Comparison of ENCODE assay signal across 12 cellular contexts in genomic region chr6:147170269-147170668, GRCh38. TPM values are rescaled to one million over a fixed set of nuclear protein-coding genes. Genes with fewer than 3 reads are reported as not detected.
DNase-seq lines count a peak whose midpoint lies in the region; ATAC-seq and TF ChIP-seq lines count a peak whose summit lies in the region.
"Had no signal": no experiment of that assay in that cellular context is flagged by ENCODE, and none has a peak within 500 bp of the region (broad histone marks: within the 10 kb centered on the region; RNA-seq: fewer than 3 reads in every experiment).

No MANE protein-coding gene starts in this region.

- ATAC-seq in CD4-positive, alpha-beta T cell (ENCODE audit: poor library complexity), result no peak
- no peak for ATAC-seq in HG03025 (IDR thresholded peaks at IDR 0.05; ENCODE audit: low FRiP score, unreplicated experiment)

- H3K4me3 ChIP-seq in astrocyte of the spinal cord (ENCODE audit: low read depth, low read length), result no peak overlapping the region
- H3K4me3 ChIP-seq: colonic mucosa had no signal

- DNase-seq in HPDE6-E6E7 (ENCODE audit: extremely low spot score) (peak; percentile 39), astrocyte of the spinal cord (ENCODE audit: low read depth, low spot score) (peak; percentile 86), glomerular visceral epithelial cell (ENCODE audit: extremely low spot score) (peak; percentile 16), CD1c-positive myeloid dendritic cell (ENCODE audit: extremely low spot score) (no peak), NCI-H345 treated with DMSO at 0.1 percent for 48 hours (lab: John Stamatoyannopoulos, UW; ENCODE audit: unreplicated experiment) (no peak)
- DNase-seq in CD4-positive, alpha-beta T cell, result no peak
- DNase-seq: activated naive CD4-positive, alpha-beta T cell treated with anti-CD3 and anti-CD28 coated beads for 36 hours; colonic mucosa; left cardiac atrium; nephron progenitor cell; NK-92 treated with Interleukin-12 subunit alpha and Interleukin-12 subunit beta, amount 100 ng/mL, for 24 hours had no signal

- no peaks in the 10 kb centered on the region for H3K9me3 ChIP-seq in CD4-positive, alpha-beta T cell (ENCODE audit: control insufficient read depth, low read length)
- H3K9me3 ChIP-seq: colonic mucosa had no signal

- in situ Hi-C loops in astrocyte of the spinal cord (cut with HindIII; ENCODE audit: low sequenced_read_pairs), result no loop called here

- CTCF ChIA-PET in CD4-positive, alpha-beta T cell (lab: Charles Lee), result no interaction called here

- TF ChIP-seq CTCF in astrocyte of the spinal cord (IDR thresholded peaks at IDR 0.05; ENCODE audit: low read depth, low read length), result no peak
- no peak for TF ChIP-seq CTCF in CD4-positive, alpha-beta T cell (IDR thresholded peaks at IDR 0.05)

- H3K27me3 Mint-ChIP-seq in CD4-positive, alpha-beta T cell, result no peaks in the 10 kb centered on the region

- H3K4me1 Mint-ChIP-seq in CD4-positive, alpha-beta T cell (ENCODE audit: low read depth), result no peaks in the 10 kb centered on the region
- H3K4me1 Mint-ChIP-seq: nephron progenitor cell had no signal

- no peak overlapping the region for H3K4me3 Mint-ChIP-seq in CD4-positive, alpha-beta T cell
- H3K4me3 Mint-ChIP-seq: activated naive CD4-positive, alpha-beta T cell treated with anti-CD3 and anti-CD28 coated beads for 36 hours; nephron progenitor cell had no signal

- no peaks in the 10 kb centered on the region for H3K27me3 ChIP-seq in CD4-positive, alpha-beta T cell (ENCODE audit: control insufficient read depth, insufficient read depth, low read length)
- H3K27me3 ChIP-seq: colonic mucosa had no signal

- no peaks in the 10 kb centered on the region for H3K9me3 Mint-ChIP-seq in CD4-positive, alpha-beta T cell
- H3K9me3 Mint-ChIP-seq: activated naive CD4-positive, alpha-beta T cell treated with anti-CD3 and anti-CD28 coated beads for 36 hours; nephron progenitor cell had no signal

- intact Hi-C loops in CD4-positive, alpha-beta T cell (cut with DNase I, micrococcal nuclease), result no loop called here

- H3K27ac Mint-ChIP-seq in CD4-positive, alpha-beta T cell, result no peak overlapping the region
- H3K27ac Mint-ChIP-seq: activated naive CD4-positive, alpha-beta T cell treated with anti-CD3 and anti-CD28 coated beads for 36 hours; nephron progenitor cell had no signal

- no peaks in the 10 kb centered on the region for H3K36me3 Mint-ChIP-seq in CD4-positive, alpha-beta T cell (ENCODE audit: low read depth)

- H3K27ac ChIP-seq in CD4-positive, alpha-beta T cell (ENCODE audit: low read depth, low read length), result no peak overlapping the region
- H3K27ac ChIP-seq: colonic mucosa had no signal

- POLR2A ChIA-PET in CD4-positive, alpha-beta T cell (lab: Charles Lee), result no interaction called here

RNA-seq across cellular contexts. Expression of gene STXBP5, which starts 33.9 kb away (rescaled TPM):
- total RNA-seq in CD4-positive, alpha-beta T cell, result 10 to 100 TPM; 21.0 to 22.5 TPM

Comparison
In these comparisons a context has a peak if more than half of its experiments do, and no peak if none do; other contexts are left out.
1. DNase-seq: peak in HPDE6-E6E7 (single experiment), astrocyte of the spinal cord (single experiment) and glomerular visceral epithelial cell (single experiment); none in CD1c-positive myeloid dendritic cell (single experiment), CD4-positive, alpha-beta T cell (0 of 10) and NCI-H345 treated with DMSO at 0.1 percent for 48 hours (single experiment).